ENCODE assay signal across 28 cellular contexts in the genomic region with DNA sequence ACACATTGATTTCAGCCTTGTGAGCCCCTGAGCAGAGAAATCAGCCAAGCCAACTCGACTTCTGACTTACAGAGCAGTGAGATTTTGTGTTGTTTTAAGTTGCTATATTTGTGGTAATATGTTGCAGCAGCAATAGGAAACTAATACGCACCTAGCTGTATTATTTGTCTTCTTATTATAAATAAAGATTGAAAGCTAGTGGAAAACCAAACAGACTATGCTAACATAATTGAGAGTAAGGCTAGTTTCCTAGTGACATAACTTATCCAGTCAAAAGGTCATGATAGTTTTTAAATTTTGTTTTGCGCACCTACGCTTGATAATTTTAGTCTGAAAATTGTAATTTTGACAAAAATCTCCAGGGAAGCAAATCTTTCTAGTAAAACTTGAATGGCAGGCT.
"Had no signal": no experiment of that assay in that cellular context is flagged by ENCODE, and none has a peak within 500 bp of the region (broad histone marks: within the 10 kb centered on the region; RNA-seq: fewer than 3 reads in every experiment).

No MANE protein-coding gene starts in this region.

- H3K9ac ChIP-seq: neural progenitor cell, parathyroid adenoma had no signal

- H3K4me1 ChIP-seq: neural progenitor cell, parathyroid adenoma, psoas muscle, spleen, suprapubic skin, testis, tibial artery, transverse colon, upper lobe of right lung, uterus had no signal

- ATAC-seq: natural killer cell; psoas muscle; right cardiac atrium; sciatic nerve; stimulated activated memory B cell treated with anti-CD40 and anti-IgM and Interleukin-4, amounts not matched to agents 10 μg/mL and 1 μg/mL and 100 μg/mL, for 72 hours; stimulated activated naive CD8-positive, alpha-beta T cell treated with anti-CD3 and anti-CD28 coated beads, Interleukin-15, amount 100 ng/mL, for 72 hours; stimulated activated naive CD8-positive, alpha-beta T cell treated with anti-CD3 and anti-CD28 coated beads, Interleukin-15, Interleukin-2, amounts not matched to agents 100 U/mL and 50 U/mL, for 24 hours; upper lobe of right lung had no signal

- H3K4me3 ChIP-seq: neural progenitor cell, ovary, psoas muscle, skin epidermis, smooth muscle cell, spleen, suprapubic skin, testis, tibial artery, transverse colon, upper lobe of right lung, uterus had no signal

- H3K4me2 ChIP-seq: neural progenitor cell, smooth muscle cell had no signal

- H3K27ac ChIP-seq: neural progenitor cell, ovary, parathyroid adenoma, psoas muscle, skin epidermis, spleen, suprapubic skin, testis, tibial artery, transverse colon, upper lobe of right lung, uterus had no signal

- H3K9me3 ChIP-seq: ovary, psoas muscle, suprapubic skin, testis, tibial artery, transverse colon, upper lobe of right lung, uterus had no signal

- H3K27me3 ChIP-seq: neural progenitor cell, ovary, spleen, suprapubic skin, testis, tibial artery, transverse colon, upper lobe of right lung, uterus had no signal

- H3K79me2 ChIP-seq: parathyroid adenoma had no signal

- H3K36me3 ChIP-seq: neural progenitor cell, ovary, spleen, suprapubic skin, tibial artery, transverse colon, upper lobe of right lung, uterus had no signal

- DNase-seq: natural killer cell; occipital lobe; ovary; posterior cingulate gyrus; psoas muscle; right cardiac atrium; spleen; stimulated activated CD4-positive, alpha-beta T cell treated with anti-CD3 and anti-CD28 coated beads, Interleukin-12 subunit alpha, Interleukin-12 subunit beta, amount 100 ng/mL, for 4 hours; stimulated activated CD4-positive, alpha-beta T cell treated with anti-CD3 and anti-CD28 coated beads, Interleukin-1b, Interleukin-23, amount 100 ng/mL, for 48 hours; stimulated activated CD4-positive, alpha-beta T cell treated with anti-CD3 and anti-CD28 coated beads, Interleukin-4, amount 100 ng/mL, for 1 hour; stimulated activated CD4-positive, alpha-beta T cell treated with anti-CD3 and anti-CD28 coated beads, Interleukin-4, amount 100 ng/mL, for 4 hours; stimulated activated CD8-positive, alpha-beta memory T cell treated with anti-CD3 and anti-CD28 coated beads, Interleukin-4, amount 100 ng/mL, for 48 hours; stimulated activated naive CD4-positive, alpha-beta T cell; stimulated activated naive CD8-positive, alpha-beta T cell treated with anti-CD3 and anti-CD28 coated beads, Interleukin-15, amount 100 ng/mL, for 72 hours; stimulated activated naive CD8-positive, alpha-beta T cell treated with anti-CD3 and anti-CD28 coated beads, Interleukin-15, Interleukin-2, amounts not matched to agents 100 U/mL and 50 U/mL, for 24 hours; substantia nigra; testis; tibial artery; transverse colon; upper lobe of right lung; uterus had no signal

- H2AFZ ChIP-seq: neural progenitor cell, parathyroid adenoma had no signal
